8 cellular contexts compared by ENCODE assay signal in the genomic region with DNA sequence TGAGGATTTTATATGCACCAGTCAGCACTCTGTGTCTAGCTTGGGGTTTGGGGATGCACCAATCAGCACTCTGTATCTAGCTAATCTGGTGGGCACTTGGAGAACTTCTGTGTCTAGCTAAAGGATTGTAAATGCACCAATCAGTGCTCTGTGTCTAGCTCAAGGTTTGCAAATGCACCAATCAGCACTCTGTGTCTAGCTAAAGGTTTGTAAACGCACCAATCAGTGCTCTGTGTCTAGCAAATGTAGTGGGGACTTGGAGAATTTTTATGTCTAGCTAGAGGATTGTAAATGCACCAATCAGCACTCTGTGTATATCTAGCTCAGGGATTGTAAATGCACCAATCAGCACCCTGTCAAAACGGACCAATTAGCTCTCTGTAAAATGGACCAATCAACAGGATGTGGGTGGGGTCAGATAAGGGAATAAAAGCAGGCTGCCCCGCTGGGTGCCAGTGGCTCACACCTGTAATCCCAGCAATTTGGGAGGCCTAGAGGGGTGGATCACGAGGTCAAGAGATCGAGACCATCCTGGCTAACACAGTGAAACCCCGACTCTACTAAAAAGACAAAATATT. TPM values are rescaled to one million over a fixed set of nuclear protein-coding genes. Genes with fewer than 3 reads are reported as not detected.
DNase-seq lines count a peak whose midpoint lies in the region; ATAC-seq and TF ChIP-seq lines count a peak whose summit lies in the region.
"Not testable (repeated sequence)": the region's sequence is repeated elsewhere in the genome, so short reads cannot be mapped to it uniquely, and the experiment has no call there.

No MANE protein-coding gene starts in this region.

- peak overlapping the region in 6 of 7 donors; percentile 48 to 79 (median 74) for H3K27ac Mint-ChIP-seq in CD4-positive, alpha-beta memory T cell
- H3K27ac Mint-ChIP-seq in T-helper 17 cell; stimulated activated memory B cell treated with anti-CD40 and anti-IgM and Interleukin-4, amounts not matched to agents 10 μg/mL and 1 μg/mL and 100 μg/mL, for 72 hours: not testable (repeated sequence)
- H3K27ac Mint-ChIP-seq in activated CD8-positive, alpha-beta memory T cell treated with anti-CD3 and anti-CD28 coated beads, Interleukin-2, amount 10 ng/mL, durations not matched to agents 7 days and 5 days, result peak overlapping the region; percentile 68
- H3K27ac Mint-ChIP-seq in activated naive CD8-positive, alpha-beta T cell, result peak overlapping the region; percentile 77
- peak overlapping the region; percentile 82 for H3K27ac Mint-ChIP-seq in endothelial cell (ENCODE audit: unreplicated experiment)
- peak overlapping the region in 4 of 6 donors; percentile 28 to 42 (median 34) for H3K27ac Mint-ChIP-seq in naive B cell

- TF ChIP-seq CTCF in endothelial cell (IDR thresholded peaks at IDR 0.05; ENCODE audit: unreplicated experiment), result not testable (repeated sequence)

- peak overlapping the region; percentile 42 to 80 (median 60) for H3K4me3 Mint-ChIP-seq in CD4-positive, alpha-beta memory T cell
- H3K4me3 Mint-ChIP-seq in T-helper 17 cell (peak overlapping the region; percentile 77), endothelial cell (ENCODE audit: unreplicated experiment) (peak overlapping the region; percentile 65), naive B cell (peak overlapping the region; percentile 9 to 76 (median 52))
- H3K4me3 Mint-ChIP-seq in activated CD8-positive, alpha-beta memory T cell treated with anti-CD3 and anti-CD28 coated beads, Interleukin-2, amount 10 ng/mL, durations not matched to agents 7 days and 5 days, result peak overlapping the region; percentile 61
- H3K4me3 Mint-ChIP-seq in activated naive CD8-positive, alpha-beta T cell, result peak overlapping the region; percentile 78
- peak overlapping the region; percentile 41 for H3K4me3 Mint-ChIP-seq in stimulated activated memory B cell treated with anti-CD40 and anti-IgM and Interleukin-4, amounts not matched to agents 10 μg/mL and 1 μg/mL and 100 μg/mL, for 72 hours

- POLR2A ChIA-PET in CD4-positive, alpha-beta memory T cell (lab: Charles Lee; ENCODE audit: partially characterized antibody), result interaction anchor here (0.7 to 1.5 kb wide), 3 partner anchors 42 to 106 kb away, joined by 3 to 9 read pairs (median 5); partner anchors contain the start of genes NBR1 and VAT1

- intact Hi-C loops in CD4-positive, alpha-beta memory T cell (cut with micrococcal nuclease), result loop anchor here (5.0 kb wide), 2 partner anchors 85 to 355 kb away; partner anchors contain the start of genes DHX8 and TMEM106A

- H3K27me3 ChIP-seq in CD4-positive, alpha-beta memory T cell (ENCODE audit: insufficient read depth, low read length), result not testable (repeated sequence)

- H3K36me3 ChIP-seq in CD4-positive, alpha-beta memory T cell (ENCODE audit: insufficient read depth, low read length), result not testable (repeated sequence)

- peaks cover 6 to 32% of the 10 kb centered on the region in 2 donors for H3K36me3 Mint-ChIP-seq in CD4-positive, alpha-beta memory T cell
- H3K36me3 Mint-ChIP-seq in T-helper 17 cell (ENCODE audit: low read depth); activated naive CD8-positive, alpha-beta T cell; endothelial cell (ENCODE audit: low read depth, unreplicated experiment); naive B cell: not testable (repeated sequence)
- peaks cover 28% of the 10 kb centered on the region for H3K36me3 Mint-ChIP-seq in activated CD8-positive, alpha-beta memory T cell treated with anti-CD3 and anti-CD28 coated beads, Interleukin-2, amount 10 ng/mL, durations not matched to agents 7 days and 5 days
- H3K36me3 Mint-ChIP-seq in stimulated activated memory B cell treated with anti-CD40 and anti-IgM and Interleukin-4, amounts not matched to agents 10 μg/mL and 1 μg/mL and 100 μg/mL, for 72 hours, result peaks cover 28% of the 10 kb centered on the region

- H3K9me3 ChIP-seq in CD4-positive, alpha-beta memory T cell (ENCODE audit: control insufficient read depth in 1 of 2, low read length in 2 of 2); T-helper 17 cell (ENCODE audit: control insufficient read depth, low read length, poor library complexity, severe bottlenecking): not testable (repeated sequence)

- ATAC-seq in T-helper 17 cell; activated CD8-positive, alpha-beta memory T cell treated with anti-CD3 and anti-CD28 coated beads, Interleukin-2, amount 10 ng/mL, durations not matched to agents 7 days and 5 days; naive B cell (ENCODE audit: low read depth in 2 of 2); stimulated activated memory B cell treated with anti-CD40 and anti-IgM and Interleukin-4, amounts not matched to agents 10 μg/mL and 1 μg/mL and 100 μg/mL, for 72 hours: not testable (repeated sequence)

- H3K4me1 ChIP-seq in CD4-positive, alpha-beta memory T cell (ENCODE audit: insufficient read depth, low read length), result peaks cover 17% of the 10 kb centered on the region

- H3K4me1 Mint-ChIP-seq in CD4-positive, alpha-beta memory T cell, result peaks cover 19 to 40% (median 30%) of the 10 kb centered on the region in 4 donors
- H3K4me1 Mint-ChIP-seq in T-helper 17 cell, result peaks cover 22% of the 10 kb centered on the region
- H3K4me1 Mint-ChIP-seq in activated CD8-positive, alpha-beta memory T cell treated with anti-CD3 and anti-CD28 coated beads, Interleukin-2, amount 10 ng/mL, durations not matched to agents 7 days and 5 days, result peaks cover 40% of the 10 kb centered on the region
- H3K4me1 Mint-ChIP-seq in activated naive CD8-positive, alpha-beta T cell (ENCODE audit: low read depth), result peaks cover 33% of the 10 kb centered on the region
- peaks cover 21% of the 10 kb centered on the region for H3K4me1 Mint-ChIP-seq in endothelial cell (ENCODE audit: unreplicated experiment)
- peaks cover 23 to 50% (median 30%) of the 10 kb centered on the region in 3 donors for H3K4me1 Mint-ChIP-seq in naive B cell
- peaks cover 49% of the 10 kb centered on the region for H3K4me1 Mint-ChIP-seq in stimulated activated memory B cell treated with anti-CD40 and anti-IgM and Interleukin-4, amounts not matched to agents 10 μg/mL and 1 μg/mL and 100 μg/mL, for 72 hours

- not testable (repeated sequence) for H3K27ac ChIP-seq in CD4-positive, alpha-beta memory T cell (ENCODE audit: low read depth, low read length)

- not testable (repeated sequence) for DNase-seq in CD4-positive, alpha-beta memory T cell; T-helper 17 cell; activated CD8-positive, alpha-beta memory T cell treated with anti-CD3 and anti-CD28 coated beads, Interleukin-2, amount 10 ng/mL, durations not matched to agents 7 days and 5 days; endothelial cell (ENCODE audit: low spot score); naive B cell
- peak; percentile 13 for DNase-seq in HT1080 (ENCODE audit: low read depth)

- not testable (repeated sequence) for H3K9me3 Mint-ChIP-seq in CD4-positive, alpha-beta memory T cell; activated CD8-positive, alpha-beta memory T cell treated with anti-CD3 and anti-CD28 coated beads, Interleukin-2, amount 10 ng/mL, durations not matched to agents 7 days and 5 days (ENCODE audit: low read depth); activated naive CD8-positive, alpha-beta T cell (ENCODE audit: low read depth); endothelial cell (ENCODE audit: unreplicated experiment); naive B cell; stimulated activated memory B cell treated with anti-CD40 and anti-IgM and Interleukin-4, amounts not matched to agents 10 μg/mL and 1 μg/mL and 100 μg/mL, for 72 hours

- H3K27me3 Mint-ChIP-seq in CD4-positive, alpha-beta memory T cell; T-helper 17 cell; activated CD8-positive, alpha-beta memory T cell treated with anti-CD3 and anti-CD28 coated beads, Interleukin-2, amount 10 ng/mL, durations not matched to agents 7 days and 5 days; activated naive CD8-positive, alpha-beta T cell; endothelial cell (ENCODE audit: unreplicated experiment); naive B cell; stimulated activated memory B cell treated with anti-CD40 and anti-IgM and Interleukin-4, amounts not matched to agents 10 μg/mL and 1 μg/mL and 100 μg/mL, for 72 hours: not testable (repeated sequence)

- not testable (repeated sequence) for H3K4me3 ChIP-seq in CD4-positive, alpha-beta memory T cell (ENCODE audit: low read length in 2 of 2)

- CTCF ChIA-PET in CD4-positive, alpha-beta memory T cell (lab: Charles Lee; ENCODE audit: partially characterized antibody), result not testable (repeated sequence)
- CTCF ChIA-PET in activated CD8-positive, alpha-beta memory T cell treated with anti-CD3 and anti-CD28 coated beads, Interleukin-2, amount 10 ng/mL, durations not matched to agents 7 days and 5 days (lab: Charles Lee), result interaction anchor here (1.1 kb wide), 1 partner anchor 121 kb away, joined by 3 read pairs; the partner anchor contains the start of gene IFI35

RNA-seq across cellular contexts. Expression of gene BRCA1, which starts 2.2 kb away (rescaled TPM):
- 1 to 10 TPM; 4.8 to 6.0 TPM for total RNA-seq in CD4-positive, alpha-beta memory T cell
- polyA plus RNA-seq in CD4-positive, alpha-beta memory T cell, result 1 to 10 TPM; 1.1 TPM
- total RNA-seq in HT1080 (2014; rRNA removed; shearing (Covaris generic)), result 31.8 and 47.1 TPM in 2 replicates
- 14.9 and 22.1 TPM in 2 replicates for polyA plus RNA-seq in HT1080 (2015; cell fraction: cytosol; rRNA removed)
- polyA plus RNA-seq in HT1080 (2015; cell fraction: nucleus; rRNA removed), result 37.1 and 40.1 TPM in 2 replicates
- 1 to 10 TPM; 2.1 to 3.4 TPM for total RNA-seq in T-helper 17 cell
- 100 to 1,000 TPM in 1 of 2 experiments, 10 to 100 TPM in 1; 84.3 to 102 TPM for total RNA-seq in activated CD8-positive, alpha-beta memory T cell treated with anti-CD3 and anti-CD28 coated beads, Interleukin-2, amount 10 ng/mL, durations not matched to agents 7 days and 5 days
- total RNA-seq in endothelial cell (ENCODE audit: unreplicated experiment), result 8.7 TPM
- polyA plus RNA-seq in naive B cell (ENCODE audit: low read depth in 6 of 6), result 1 to 10 TPM in 5 of 6 donors, under 1 TPM in 1; 0.14 to 4.7 (median 3.5) TPM

RNA-seq across cellular contexts. Expression of gene NBR1, which starts 43.6 kb away (rescaled TPM):
- total RNA-seq in CD4-positive, alpha-beta memory T cell, result 10 to 100 TPM; 90.3 to 93.2 TPM
- 10 to 100 TPM; 66.1 to 76.3 TPM for polyA plus RNA-seq in CD4-positive, alpha-beta memory T cell
- total RNA-seq in HT1080 (2014; rRNA removed; shearing (Covaris generic)), result 53.8 and 65.6 TPM in 2 replicates
- polyA plus RNA-seq in HT1080 (2015; cell fraction: cytosol; rRNA removed), result 60.0 and 78.0 TPM in 2 replicates
- 78.5 and 83.6 TPM in 2 replicates for polyA plus RNA-seq in HT1080 (2015; cell fraction: nucleus; rRNA removed)
- total RNA-seq in T-helper 17 cell, result 10 to 100 TPM; 55.1 to 55.8 TPM
- total RNA-seq in activated CD8-positive, alpha-beta memory T cell treated with anti-CD3 and anti-CD28 coated beads, Interleukin-2, amount 10 ng/mL, durations not matched to agents 7 days and 5 days, result 10 to 100 TPM; 46.0 to 53.0 TPM
- 74.9 TPM for total RNA-seq in endothelial cell (ENCODE audit: unreplicated experiment)
- polyA plus RNA-seq in naive B cell (ENCODE audit: low read depth in 6 of 6), result 10 to 100 TPM; 42.9 to 55.5 (median 49.9) TPM
